Comparison of ENCODE assay signal across 8 cellular contexts in the genomic region with DNA sequence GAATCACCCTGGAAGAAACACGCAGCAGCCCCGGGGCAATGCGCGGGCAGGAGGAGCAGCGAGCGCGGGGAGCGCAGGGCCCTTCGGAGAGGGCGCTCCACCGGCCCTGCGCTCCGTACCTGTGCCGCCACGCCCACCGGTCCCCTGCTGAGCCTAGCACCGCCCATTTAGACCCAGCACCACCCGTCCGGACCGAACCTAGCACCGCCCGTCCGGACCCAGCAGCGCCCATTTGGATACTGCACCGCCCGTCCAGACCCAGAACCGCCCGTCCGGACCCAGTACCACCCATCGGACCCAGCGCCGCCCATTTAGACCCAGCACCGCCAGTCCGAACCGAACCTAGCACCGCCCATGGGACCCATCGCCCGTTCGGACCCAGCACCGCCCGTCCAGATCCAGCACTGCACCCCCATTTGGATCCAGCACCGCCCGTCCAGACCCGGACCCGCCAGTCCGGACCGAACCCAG. TPM values are rescaled to one million over a fixed set of nuclear protein-coding genes. Genes with fewer than 3 reads are reported as not detected.
DNase-seq lines count a peak whose midpoint lies in the region; ATAC-seq, FAIRE-seq and TF ChIP-seq lines count a peak whose summit lies in the region.

No MANE protein-coding gene starts in this region.

- DNase-seq in NCI-H1417 (lab: John Stamatoyannopoulos, UW) (peak in 2 of 3 experiments; percentile 30 to 63), NCI-H1417 treated with DMSO at 0.1 percent for 48 hours (lab: John Stamatoyannopoulos, UW) (no peak), LoVo (ENCODE audit: low spot score) (peak; percentile 39), frontal cortex (ENCODE audit: low spot score in 2 of 2) (peak; percentile 27 to 46), GM10248 (ENCODE audit: extremely low spot score) (no peak)
- DNase-seq in activated T-cell treated with anti-CD3 and anti-CD28 coated beads, Interleukin-2, amount 50 U/mL, for 72 hours: peak; percentile 17 to 42

- POLR2A ChIA-PET in GM10248 (lab: Yijun Ruan, JAX): no interaction called here

- peaks cover 35% of the 10 kb centered on the region for H3K4me1 ChIP-seq in neuron (ENCODE audit: insufficient read depth, low read length)

- peak overlapping the region; percentile 91 to 93 for H3K4me3 Mint-ChIP-seq in activated T-cell treated with anti-CD3 and anti-CD28 coated beads, Interleukin-2, amount 50 U/mL, for 72 hours

- peaks cover 3 to 10% of the 10 kb centered on the region in 2 donors for H3K36me3 Mint-ChIP-seq in activated T-cell treated with anti-CD3 and anti-CD28 coated beads, Interleukin-2, amount 50 U/mL, for 72 hours (ENCODE audit: insufficient read depth in 2 of 2)

- peaks cover 30% of the 10 kb centered on the region for H3K4me1 Mint-ChIP-seq in activated T-cell treated with anti-CD3 and anti-CD28 coated beads, Interleukin-2, amount 50 U/mL, for 72 hours (ENCODE audit: low read depth)

- H3K9me3 Mint-ChIP-seq in activated T-cell treated with anti-CD3 and anti-CD28 coated beads, Interleukin-2, amount 50 U/mL, for 72 hours: no peaks in the 10 kb centered on the region

- CTCF ChIA-PET in GM10248 (lab: Yijun Ruan, JAX): no interaction called here

- no peaks in the 10 kb centered on the region for H3K27me3 ChIP-seq in neuron (ENCODE audit: insufficient read depth, low read length)

- peaks cover 59% of the 10 kb centered on the region for H3K27me3 Mint-ChIP-seq in activated T-cell treated with anti-CD3 and anti-CD28 coated beads, Interleukin-2, amount 50 U/mL, for 72 hours (ENCODE audit: low read depth)

- peak in 1 of 2 donors; percentile 16 for ATAC-seq in activated T-cell treated with anti-CD3 and anti-CD28 coated beads, Interleukin-2, amount 50 U/mL, for 72 hours (replicated peaks in 1 of 2)
- no peak for ATAC-seq in GM21528 (IDR thresholded peaks at IDR 0.05; ENCODE audit: low FRiP score, unreplicated experiment)

- no peak for FAIRE-seq in frontal cortex (lab: Jason Lieb, UNC)

- peaks cover 3% of the 10 kb centered on the region for H3K9me3 ChIP-seq in neuron (ENCODE audit: low read length)

- TF ChIP-seq CTCF in GM10248 (IDR thresholded peaks at IDR 0.05; ENCODE audit: control extremely low read depth, extremely low read depth, low read depth, missing control alignments): no peak

- H3K4me3 ChIP-seq in neuron (ENCODE audit: low read length): peak overlapping the region; percentile 87

- peaks cover 11% of the 10 kb centered on the region for H3K36me3 ChIP-seq in neuron (ENCODE audit: insufficient read depth, low read length)

- H2AFZ ChIP-seq in neuron (ENCODE audit: low read depth, low read length): peak overlapping the region; percentile 29

- peak overlapping the region; percentile 63 for H3K27ac Mint-ChIP-seq in activated T-cell treated with anti-CD3 and anti-CD28 coated beads, Interleukin-2, amount 50 U/mL, for 72 hours

RNA-seq across cellular contexts. Expression of a gene that starts 0.9 kb away (rescaled TPM):
- 10 to 100 TPM; 21.6 to 31.9 TPM for total RNA-seq in activated T-cell treated with anti-CD3 and anti-CD28 coated beads, Interleukin-2, amount 50 U/mL, for 72 hours
- total RNA-seq in frontal cortex: 204 TPM

Comparison
In these comparisons a context has a peak if more than half of its experiments do, and no peak if none do; other contexts are left out.
1. DNase-seq: peak in NCI-H1417 (2 of 3), LoVo (single experiment), activated T-cell treated with anti-CD3 and anti-CD28 coated beads, Interleukin-2, amount 50 U/mL, for 72 hours (2 of 2) and frontal cortex (2 of 2); none in NCI-H1417 treated with DMSO at 0.1 percent for 48 hours (single experiment) and GM10248 (single experiment).